ENCODE assay signal across 8 cellular contexts in the genomic region with DNA sequence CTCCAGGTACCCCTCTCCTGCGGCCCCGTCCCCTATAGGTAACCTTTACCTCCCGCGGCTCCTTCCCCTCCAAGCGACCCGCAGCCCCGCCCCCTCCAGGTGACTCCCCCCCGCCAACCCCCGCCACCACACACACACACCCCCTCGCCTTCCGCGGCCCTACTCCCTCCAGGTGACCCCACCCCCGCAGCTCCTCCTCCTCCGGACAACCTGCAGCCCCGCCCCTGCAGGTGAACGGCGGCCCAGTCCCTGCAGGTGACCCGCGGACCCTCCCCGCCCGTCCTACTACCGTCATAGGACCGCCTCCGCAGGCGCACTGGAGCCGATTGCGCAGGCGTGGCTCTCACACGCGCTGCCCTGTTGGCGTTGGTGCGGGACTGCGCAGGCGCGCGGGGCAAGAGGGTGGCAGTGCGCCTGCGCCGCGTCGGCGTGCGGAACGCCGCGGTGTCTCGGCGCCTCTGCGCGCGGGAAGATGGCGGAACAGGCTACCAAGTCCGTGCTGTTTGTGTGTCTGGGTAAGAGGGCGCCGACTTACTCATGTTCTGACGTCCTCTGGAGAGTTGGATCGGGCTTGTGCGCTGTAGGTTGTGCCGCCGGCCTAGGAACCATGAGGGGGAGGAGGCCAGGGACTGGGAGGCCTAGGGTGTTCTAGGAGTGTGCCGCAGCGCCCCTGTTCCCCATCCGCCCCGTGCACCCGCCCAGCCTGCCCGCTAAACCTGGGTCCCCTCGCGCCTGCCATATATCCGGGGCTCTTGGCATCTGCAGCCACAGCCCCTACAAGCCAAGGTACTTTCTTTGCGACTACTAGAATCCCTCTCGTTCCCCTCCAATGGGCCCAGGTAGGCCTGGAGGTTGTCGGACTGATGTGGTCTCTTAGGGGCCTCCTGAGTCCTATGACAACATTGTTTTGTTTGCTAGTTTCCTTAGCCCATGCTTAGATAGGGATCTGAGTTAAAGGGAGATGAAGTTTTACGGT. TPM values are rescaled to one million over a fixed set of nuclear protein-coding genes. Genes with fewer than 3 reads are reported as not detected.
A peak's percentile ranks its signal among the peaks of the same experiment; 100 is the strongest.
DNase-seq lines count a peak whose midpoint lies in the region; ATAC-seq and TF ChIP-seq lines count a peak whose summit lies in the region.

Gene ACP1, plus strand, starts transcription at position 455 of the 976 bp plus-strand sequence. Its CDS starts 18 bp downstream, at position 473.

- peak within 1 kb of the TSS; percentile 91 to 95 (median 91) for H3K27ac Mint-ChIP-seq in nephron

- H3K27me3 ChIP-seq in HAP-1 (ENCODE audit: low read depth), result no peaks in the 10 kb centered on the region
- no peaks in the 10 kb centered on the region for H3K27me3 ChIP-seq in MG63

- H3K4me1 Mint-ChIP-seq in nephron, result peaks cover 43% of the 10 kb centered on the region

- H3K27me3 Mint-ChIP-seq in nephron (ENCODE audit: low read depth), result no peaks in the 10 kb centered on the region

- peak; percentile 85 for ATAC-seq in stimulated activated naive CD8-positive, alpha-beta T cell treated with anti-CD3 and anti-CD28 coated beads, Interleukin-15, Interleukin-2, amounts not matched to agents 100 U/mL and 50 U/mL, for 24 hours

- peaks cover 4% of the 10 kb centered on the region for H3K9me3 Mint-ChIP-seq in nephron

- in situ Hi-C loops in HAP-1 (cut with MboI; ENCODE audit: low sequenced_read_pairs), result no loop called here

- DNase-seq in GDM1 (lab: John Stamatoyannopoulos, UW) (peak; percentile 96), HAP-1 (ENCODE audit: low spot score in 2 of 2) (peak; percentile 90 to 93), MG63 (peak; percentile 89), SHP77 (lab: John Stamatoyannopoulos, UW) (peak; percentile 92 to 97), fibroblast of the aortic adventitia (ENCODE audit: low read depth) (peak; percentile 92)
- peak; percentile 93 for DNase-seq in activated effector memory CD4-positive, alpha-beta T cell treated with Interleukin-2 at 50 U/mL for 16 hours
- peak; percentile 95 for DNase-seq in stimulated activated naive CD8-positive, alpha-beta T cell treated with anti-CD3 and anti-CD28 coated beads, Interleukin-15, Interleukin-2, amounts not matched to agents 100 U/mL and 50 U/mL, for 24 hours

- peak within 1 kb of the TSS; percentile 94 to 97 (median 95) for H3K4me3 Mint-ChIP-seq in nephron

- no peaks in the 10 kb centered on the region for H3K36me3 ChIP-seq in HAP-1 (replicated peaks)
- H3K36me3 ChIP-seq in MG63, result peaks cover 31% of the 10 kb centered on the region

- peaks cover 35% of the 10 kb centered on the region for H3K36me3 Mint-ChIP-seq in nephron (ENCODE audit: low read depth)

- H3K9me3 ChIP-seq in HAP-1 (no peaks in the 10 kb centered on the region), MG63 (0 out of 2 replicates have a peak, but pooled peaks cover 2% of the 10 kb centered on the region)

- H3K4me3 ChIP-seq in HAP-1 (peak within 1 kb of the TSS; percentile 85), MG63 (peak within 1 kb of the TSS; percentile 76), fibroblast of the aortic adventitia (ENCODE audit: low read depth, low read length) (peak within 1 kb of the TSS; percentile 98)

- TF ChIP-seq CTCF in fibroblast of the aortic adventitia (IDR thresholded peaks at IDR 0.05; ENCODE audit: insufficient read depth, low read length) (no peak), nephron (IDR thresholded peaks at IDR 0.05; ENCODE audit: unreplicated experiment in 3 of 3) (no peak)

- H3K4me1 ChIP-seq in HAP-1, result peaks cover 26% of the 10 kb centered on the region

RNA-seq across cellular contexts. Expression of gene ACP1, which starts in this region (rescaled TPM):
- 130 and 152 TPM in 2 replicates for total RNA-seq in MG63 (2014; rRNA removed; shearing (Covaris generic); ENCODE audit: low replicate concordance)
- total RNA-seq in fibroblast of the aortic adventitia (ENCODE audit: low replicate concordance), result 62.1 and 88.3 TPM in 2 replicates

Comparison
In these comparisons a context has a peak if more than half of its experiments do, and no peak if none do; other contexts are left out.
1. Peak in every context shown above with its lines: DNase-seq, ATAC-seq and H3K4me3 ChIP-seq.